Comparison of ENCODE assay signal across 1 cellular context in the genomic region with DNA sequence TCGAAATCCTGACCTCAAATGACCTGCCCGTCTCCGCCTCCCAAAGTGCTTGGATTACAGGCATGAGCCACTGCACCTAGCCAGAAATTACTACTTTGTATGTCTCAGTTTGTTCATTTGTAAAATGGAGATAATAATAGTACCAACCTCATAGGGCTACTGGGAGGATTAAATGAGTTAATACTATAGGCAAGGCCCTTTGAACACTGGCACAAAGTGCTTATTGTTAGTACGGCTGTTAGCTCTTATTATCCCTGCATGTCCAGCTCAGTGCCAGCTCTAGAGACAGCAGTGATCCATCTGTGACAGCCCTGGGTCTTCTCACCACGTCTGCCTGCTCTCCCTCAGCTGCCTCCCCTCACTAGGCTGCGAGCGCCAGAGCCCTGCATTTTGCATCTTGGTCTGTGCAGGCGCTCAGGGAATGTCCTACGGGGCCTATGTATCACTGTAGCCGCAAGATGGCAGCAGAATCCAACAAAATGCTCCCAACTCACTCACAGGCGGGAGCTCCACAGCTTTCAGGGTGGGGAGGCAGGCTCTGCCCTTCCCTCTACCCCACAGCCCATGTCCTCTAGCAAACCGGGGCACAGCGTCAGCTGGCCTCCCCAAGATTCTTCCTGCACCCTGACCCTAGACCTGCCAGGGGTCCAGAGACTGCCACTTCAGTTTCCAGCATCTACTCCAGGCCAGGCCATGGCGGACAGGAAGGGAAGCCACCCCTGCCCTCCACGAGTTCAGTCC.
A peak's percentile ranks its signal among the peaks of the same experiment; 100 is the strongest.
TF ChIP-seq lines count a peak whose summit lies in the region.

No MANE protein-coding gene starts in this region.

TF ChIP-seq in HepG2, 621 proteins besides CTCF, POLR2A, EP300 and RAD21 (continued from another document and continues in another):
- TF ChIP-seq ZFP91 (CRISPR knock-in tag; IDR thresholded peaks at IDR 0.05; ENCODE audit: borderline replicate concordance): peak; percentile 75; the same call in 1 of the 2 replicates
- TF ChIP-seq DR1 (CRISPR knock-in tag; IDR thresholded peaks at IDR 0.05): no peak
- TF ChIP-seq ZNF12 (CRISPR knock-in tag; IDR thresholded peaks at IDR 0.05): no peak
- TF ChIP-seq NR1H2 (CRISPR knock-in tag; IDR thresholded peaks at IDR 0.05; ENCODE audit: borderline replicate concordance, low read depth): no peak
- TF ChIP-seq ZNF430 (CRISPR knock-in tag; IDR thresholded peaks at IDR 0.05): peak; percentile 63; the same call in 1 of the 2 replicates
- peak; percentile 53; the same call in 1 of the 2 replicates for TF ChIP-seq SALL1 (CRISPR knock-in tag; IDR thresholded peaks at IDR 0.05)
- TF ChIP-seq, protein P1, sequence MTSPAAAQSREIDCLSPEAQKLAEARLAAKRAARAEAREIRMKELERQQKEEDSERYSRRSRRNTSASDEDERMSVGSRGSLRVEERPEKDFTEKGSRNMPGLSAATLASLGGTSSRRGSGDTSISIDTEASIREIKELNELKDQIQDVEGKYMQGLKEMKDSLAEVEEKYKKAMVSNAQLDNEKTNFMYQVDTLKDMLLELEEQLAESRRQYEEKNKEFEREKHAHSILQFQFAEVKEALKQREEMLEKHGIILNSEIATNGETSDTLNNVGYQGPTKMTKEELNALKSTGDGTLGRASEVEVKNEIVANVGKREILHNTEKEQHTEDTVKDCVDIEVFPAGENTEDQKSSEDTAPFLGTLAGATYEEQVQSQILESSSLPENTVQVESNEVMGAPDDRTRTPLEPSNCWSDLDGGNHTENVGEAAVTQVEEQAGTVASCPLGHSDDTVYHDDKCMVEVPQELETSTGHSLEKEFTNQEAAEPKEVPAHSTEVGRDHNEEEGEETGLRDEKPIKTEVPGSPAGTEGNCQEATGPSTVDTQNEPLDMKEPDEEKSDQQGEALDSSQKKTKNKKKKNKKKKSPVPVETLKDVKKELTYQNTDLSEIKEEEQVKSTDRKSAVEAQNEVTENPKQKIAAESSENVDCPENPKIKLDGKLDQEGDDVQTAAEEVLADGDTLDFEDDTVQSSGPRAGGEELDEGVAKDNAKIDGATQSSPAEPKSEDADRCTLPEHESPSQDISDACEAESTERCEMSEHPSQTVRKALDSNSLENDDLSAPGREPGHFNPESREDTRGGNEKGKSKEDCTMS (CRISPR knock-in tag; conservative IDR thresholded peaks at IDR 0.05): no peak
- peak; percentile 64; the same call in 1 of the 2 replicates for TF ChIP-seq ZNF292 (CRISPR knock-in tag; IDR thresholded peaks at IDR 0.05; ENCODE audit: borderline replicate concordance, low read depth)
- TF ChIP-seq SMC3 (IDR thresholded peaks at IDR 0.05; ENCODE audit: low read length): peak; percentile 71
- no peak for TF ChIP-seq ZNF17 (CRISPR knock-in tag; IDR thresholded peaks at IDR 0.05)
- TF ChIP-seq GABPB1 (CRISPR knock-in tag; IDR thresholded peaks at IDR 0.05): no peak
- no peak for TF ChIP-seq SNAPC5 (CRISPR knock-in tag; IDR thresholded peaks at IDR 0.05; ENCODE audit: borderline replicate concordance)
- no peak for TF ChIP-seq PHF8 (CRISPR knock-in tag; IDR thresholded peaks at IDR 0.05)
- no peak for TF ChIP-seq ATM (IDR thresholded peaks at IDR 0.05; ENCODE audit: borderline replicate concordance)
- TF ChIP-seq, protein P2, sequence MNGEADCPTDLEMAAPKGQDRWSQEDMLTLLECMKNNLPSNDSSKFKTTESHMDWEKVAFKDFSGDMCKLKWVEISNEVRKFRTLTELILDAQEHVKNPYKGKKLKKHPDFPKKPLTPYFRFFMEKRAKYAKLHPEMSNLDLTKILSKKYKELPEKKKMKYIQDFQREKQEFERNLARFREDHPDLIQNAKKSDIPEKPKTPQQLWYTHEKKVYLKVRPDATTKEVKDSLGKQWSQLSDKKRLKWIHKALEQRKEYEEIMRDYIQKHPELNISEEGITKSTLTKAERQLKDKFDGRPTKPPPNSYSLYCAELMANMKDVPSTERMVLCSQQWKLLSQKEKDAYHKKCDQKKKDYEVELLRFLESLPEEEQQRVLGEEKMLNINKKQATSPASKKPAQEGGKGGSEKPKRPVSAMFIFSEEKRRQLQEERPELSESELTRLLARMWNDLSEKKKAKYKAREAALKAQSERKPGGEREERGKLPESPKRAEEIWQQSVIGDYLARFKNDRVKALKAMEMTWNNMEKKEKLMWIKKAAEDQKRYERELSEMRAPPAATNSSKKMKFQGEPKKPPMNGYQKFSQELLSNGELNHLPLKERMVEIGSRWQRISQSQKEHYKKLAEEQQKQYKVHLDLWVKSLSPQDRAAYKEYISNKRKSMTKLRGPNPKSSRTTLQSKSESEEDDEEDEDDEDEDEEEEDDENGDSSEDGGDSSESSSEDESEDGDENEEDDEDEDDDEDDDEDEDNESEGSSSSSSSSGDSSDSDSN (CRISPR knock-in tag; IDR thresholded peaks at IDR 0.05): 0 out of 2 replicates have a peak, but pooled peaks have one; percentile 15
- peak; percentile 61; the same call in 1 of the 2 replicates for TF ChIP-seq SP4 (CRISPR knock-in tag; IDR thresholded peaks at IDR 0.05)
- no peak for TF ChIP-seq MAZ (IDR thresholded peaks at IDR 0.05; ENCODE audit: borderline replicate concordance, low read depth, low read length)
- no peak for TF ChIP-seq MAZ (CRISPR knock-in tag; IDR thresholded peaks at IDR 0.05; ENCODE audit: low read depth)
- 0 out of 2 replicates have a peak, but pooled peaks have one; percentile 68 for TF ChIP-seq ZNF280B (CRISPR knock-in tag; IDR thresholded peaks at IDR 0.05; ENCODE audit: borderline replicate concordance)
- no peak for TF ChIP-seq ARID2 (CRISPR knock-in tag; IDR thresholded peaks at IDR 0.05; ENCODE audit: borderline replicate concordance)
- 0 out of 2 replicates have a peak, but pooled peaks have one; percentile 31 for TF ChIP-seq ZNF605 (CRISPR knock-in tag; IDR thresholded peaks at IDR 0.05)
- no peak for TF ChIP-seq ZNF124 (CRISPR knock-in tag; IDR thresholded peaks at IDR 0.05)
- TF ChIP-seq ZNF687 (CRISPR knock-in tag; IDR thresholded peaks at IDR 0.05): peak; percentile 48; the same call in 1 of the 2 replicates
- TF ChIP-seq ZNF546 (CRISPR knock-in tag; conservative IDR thresholded peaks at IDR 0.05): no peak
- peak; percentile 30; the same call in 1 of the 2 replicates for TF ChIP-seq NRL (CRISPR knock-in tag; IDR thresholded peaks at IDR 0.05; ENCODE audit: borderline replicate concordance)
- TF ChIP-seq NCOA2 (CRISPR knock-in tag; IDR thresholded peaks at IDR 0.05): no peak
- TF ChIP-seq ZNF891 (CRISPR knock-in tag; IDR thresholded peaks at IDR 0.05): peak; percentile 69; the same call in 1 of the 2 replicates
- TF ChIP-seq TEAD3 (CRISPR knock-in tag; optimal IDR thresholded peaks at IDR 0.05; ENCODE audit: borderline replicate concordance): peak; percentile 7
- TF ChIP-seq ATF7 (IDR thresholded peaks at IDR 0.05): no peak
- TF ChIP-seq ATF7 (CRISPR knock-in tag; IDR thresholded peaks at IDR 0.05): no peak
- no peak for TF ChIP-seq ATRX (CRISPR knock-in tag; IDR thresholded peaks at IDR 0.05; ENCODE audit: borderline replicate concordance)
- TF ChIP-seq PATZ1 (CRISPR knock-in tag; IDR thresholded peaks at IDR 0.05): 0 out of 2 replicates have a peak, but pooled peaks have one; percentile 19
- TF ChIP-seq ZGPAT (CRISPR knock-in tag; IDR thresholded peaks at IDR 0.05): no peak
- TF ChIP-seq ZNF782 (CRISPR knock-in tag; IDR thresholded peaks at IDR 0.05; ENCODE audit: borderline replicate concordance): 0 out of 2 replicates have a peak, but pooled peaks have one; percentile 48
- TF ChIP-seq FOXP1 (IDR thresholded peaks at IDR 0.05): no peak
- no peak for TF ChIP-seq FOXP1 (CRISPR knock-in tag; IDR thresholded peaks at IDR 0.05)
- TF ChIP-seq, protein P3, sequence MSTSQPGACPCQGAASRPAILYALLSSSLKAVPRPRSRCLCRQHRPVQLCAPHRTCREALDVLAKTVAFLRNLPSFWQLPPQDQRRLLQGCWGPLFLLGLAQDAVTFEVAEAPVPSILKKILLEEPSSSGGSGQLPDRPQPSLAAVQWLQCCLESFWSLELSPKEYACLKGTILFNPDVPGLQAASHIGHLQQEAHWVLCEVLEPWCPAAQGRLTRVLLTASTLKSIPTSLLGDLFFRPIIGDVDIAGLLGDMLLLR (CRISPR knock-in tag; IDR thresholded peaks at IDR 0.05): no peak
- TF ChIP-seq ZNF878 (CRISPR knock-in tag; IDR thresholded peaks at IDR 0.05): no peak
- TF ChIP-seq, protein P4, sequence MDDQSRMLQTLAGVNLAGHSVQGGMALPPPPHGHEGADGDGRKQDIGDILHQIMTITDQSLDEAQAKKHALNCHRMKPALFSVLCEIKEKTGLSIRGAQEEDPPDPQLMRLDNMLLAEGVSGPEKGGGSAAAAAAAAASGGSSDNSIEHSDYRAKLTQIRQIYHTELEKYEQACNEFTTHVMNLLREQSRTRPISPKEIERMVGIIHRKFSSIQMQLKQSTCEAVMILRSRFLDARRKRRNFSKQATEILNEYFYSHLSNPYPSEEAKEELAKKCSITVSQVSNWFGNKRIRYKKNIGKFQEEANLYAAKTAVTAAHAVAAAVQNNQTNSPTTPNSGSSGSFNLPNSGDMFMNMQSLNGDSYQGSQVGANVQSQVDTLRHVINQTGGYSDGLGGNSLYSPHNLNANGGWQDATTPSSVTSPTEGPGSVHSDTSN (CRISPR knock-in tag; IDR thresholded peaks at IDR 0.05; ENCODE audit: borderline replicate concordance): no peak
- 0 out of 2 replicates have a peak, but pooled peaks have one; percentile 26 for TF ChIP-seq KDM3A (CRISPR knock-in tag; IDR thresholded peaks at IDR 0.05; ENCODE audit: low read depth)
